22 cellular contexts compared by ENCODE assay signal in genomic region chr22:26433805-26434204, GRCh38. TPM values are rescaled to one million over a fixed set of nuclear protein-coding genes. Genes with fewer than 3 reads are reported as not detected.
DNase-seq lines count a peak whose midpoint lies in the region; ATAC-seq, FAIRE-seq and TF ChIP-seq lines count a peak whose summit lies in the region.
"Had no signal": no experiment of that assay in that cellular context is flagged by ENCODE, and none has a peak within 500 bp of the region (broad histone marks: within the 10 kb centered on the region; RNA-seq: fewer than 3 reads in every experiment).

No MANE protein-coding gene starts in this region.

- ATAC-seq in stimulated activated naive B cell treated with anti-CD40 and anti-IgM and Interleukin-4, amounts not matched to agents 10 μg/mL and 1 μg/mL and 100 μg/mL, for 72 hours (replicated peaks): no peak
- ATAC-seq: GM23338, HCT116 had no signal

- H2AFZ ChIP-seq in astrocyte (ENCODE audit: low read depth, low read length): no peak overlapping the region
- H2AFZ ChIP-seq: GM23338 had no signal

- no peaks in the 10 kb centered on the region for H3K27me3 Mint-ChIP-seq in T-helper 1 cell treated with Interleukin-12 subunit alpha and Interleukin-12 subunit beta and Interleukin-4 antibody, amounts not matched to agents 30 μg/mL and 1 μg/mL, for 36 hours (ENCODE audit: low read depth)
- H3K27me3 Mint-ChIP-seq in astrocyte (ENCODE audit: low read depth, unreplicated experiment) (no peaks in the 10 kb centered on the region), endothelial cell (ENCODE audit: unreplicated experiment) (peaks cover 2% of the 10 kb centered on the region)
- no peaks in the 10 kb centered on the region for H3K27me3 Mint-ChIP-seq in stimulated activated naive B cell treated with anti-CD40 and anti-IgM and Interleukin-4, amounts not matched to agents 10 μg/mL and 1 μg/mL and 100 μg/mL, for 72 hours
- H3K27me3 Mint-ChIP-seq: B cell; CD4-positive, alpha-beta memory T cell had no signal

- H3K27ac ChIP-seq in astrocyte (ENCODE audit: low read depth, low read length): no peak overlapping the region
- H3K27ac ChIP-seq: 22Rv1, BLaER1 had no signal

- H3K27me3 ChIP-seq in astrocyte (ENCODE audit: insufficient read depth, low read length): no peaks in the 10 kb centered on the region
- H3K27me3 ChIP-seq: BLaER1 had no signal

- peaks cover 14% of the 10 kb centered on the region for H3K4me1 ChIP-seq in astrocyte (ENCODE audit: insufficient read depth, low read length)

- no peak for DNase-seq in T-helper 1 cell
- no peak for DNase-seq in astrocyte (ENCODE audit: low read depth)
- DNase-seq in endothelial cell (ENCODE audit: low spot score): no peak
- DNase-seq in stimulated activated naive B cell treated with anti-CD40 and anti-IgM and Interleukin-4, amounts not matched to agents 10 μg/mL and 1 μg/mL and 100 μg/mL, for 72 hours: no peak
- DNase-seq in posterior vena cava (ENCODE audit: low spot score): no peak
- DNase-seq in effector CD8-positive, alpha-beta T cell (lab: John Stamatoyannopoulos, UW): no peak
- DNase-seq in C1 segment of cervical spinal cord (lab: John Stamatoyannopoulos, UW): no peak
- DNase-seq: Calu3; CD4-positive, alpha-beta memory T cell; COR-L47; DMS153; DND-41; GF-D8; H9 had no signal

- H3K9me3 ChIP-seq in astrocyte (ENCODE audit: insufficient read depth, low read depth, low read length): no peaks in the 10 kb centered on the region
- H3K9me3 ChIP-seq: BLaER1 had no signal

- no peak overlapping the region for H3K4me2 ChIP-seq in astrocyte (ENCODE audit: low read length)
- H3K4me2 ChIP-seq: BLaER1, GM23338 had no signal

- TF ChIP-seq CTCF in astrocyte (IDR thresholded peaks at IDR 0.05; ENCODE audit: insufficient read depth, low read depth, low read length): no peak
- TF ChIP-seq CTCF in endothelial cell (IDR thresholded peaks at IDR 0.05; ENCODE audit: unreplicated experiment): no peak

- intact Hi-C loops in posterior vena cava (cut with DNase I): no loop called here

- peaks cover 38% of the 10 kb centered on the region for H3K36me3 Mint-ChIP-seq in T-helper 1 cell treated with Interleukin-12 subunit alpha and Interleukin-12 subunit beta and Interleukin-4 antibody, amounts not matched to agents 30 μg/mL and 1 μg/mL, for 36 hours (ENCODE audit: low read depth)
- H3K36me3 Mint-ChIP-seq in astrocyte (ENCODE audit: low read depth, unreplicated experiment): peaks cover 27% of the 10 kb centered on the region
- H3K36me3 Mint-ChIP-seq in endothelial cell (ENCODE audit: low read depth, unreplicated experiment): peaks cover 11% of the 10 kb centered on the region
- peaks cover 25 to 39% of the 10 kb centered on the region in 2 donors for H3K36me3 Mint-ChIP-seq in stimulated activated naive B cell treated with anti-CD40 and anti-IgM and Interleukin-4, amounts not matched to agents 10 μg/mL and 1 μg/mL and 100 μg/mL, for 72 hours

- H3K4me3 ChIP-seq in astrocyte (ENCODE audit: insufficient read depth, low read depth, low read length): no peak overlapping the region
- H3K4me3 ChIP-seq: BLaER1, GM23338 had no signal

- no peaks in the 10 kb centered on the region for H3K36me3 ChIP-seq in astrocyte (ENCODE audit: insufficient read depth, low read length)

- peaks cover 21% of the 10 kb centered on the region for H4K20me1 ChIP-seq in astrocyte (ENCODE audit: insufficient read depth, low read length)

- H3K27ac Mint-ChIP-seq in T-helper 1 cell treated with Interleukin-12 subunit alpha and Interleukin-12 subunit beta and Interleukin-4 antibody, amounts not matched to agents 30 μg/mL and 1 μg/mL, for 36 hours: peak overlapping the region; percentile 67
- H3K27ac Mint-ChIP-seq in astrocyte (ENCODE audit: unreplicated experiment) (no peak overlapping the region), endothelial cell (ENCODE audit: unreplicated experiment) (no peak overlapping the region)
- H3K27ac Mint-ChIP-seq in stimulated activated naive B cell treated with anti-CD40 and anti-IgM and Interleukin-4, amounts not matched to agents 10 μg/mL and 1 μg/mL and 100 μg/mL, for 72 hours: peak overlapping the region; percentile 20
- H3K27ac Mint-ChIP-seq: B cell, GM23338 had no signal

- H3K9me3 Mint-ChIP-seq in T-helper 1 cell treated with Interleukin-12 subunit alpha and Interleukin-12 subunit beta and Interleukin-4 antibody, amounts not matched to agents 30 μg/mL and 1 μg/mL, for 36 hours: no peaks in the 10 kb centered on the region
- H3K9me3 Mint-ChIP-seq in astrocyte (ENCODE audit: unreplicated experiment): no peaks in the 10 kb centered on the region
- no peaks in the 10 kb centered on the region for H3K9me3 Mint-ChIP-seq in endothelial cell (ENCODE audit: unreplicated experiment)
- no peaks in the 10 kb centered on the region for H3K9me3 Mint-ChIP-seq in stimulated activated naive B cell treated with anti-CD40 and anti-IgM and Interleukin-4, amounts not matched to agents 10 μg/mL and 1 μg/mL and 100 μg/mL, for 72 hours
- H3K9me3 Mint-ChIP-seq: CD4-positive, alpha-beta memory T cell; GM23338; H9 had no signal

- H3K4me1 Mint-ChIP-seq in T-helper 1 cell treated with Interleukin-12 subunit alpha and Interleukin-12 subunit beta and Interleukin-4 antibody, amounts not matched to agents 30 μg/mL and 1 μg/mL, for 36 hours (ENCODE audit: low read depth): peaks cover 53% of the 10 kb centered on the region
- peaks cover 26% of the 10 kb centered on the region for H3K4me1 Mint-ChIP-seq in astrocyte (ENCODE audit: low read depth, unreplicated experiment)
- H3K4me1 Mint-ChIP-seq in endothelial cell (ENCODE audit: unreplicated experiment): peaks cover 26% of the 10 kb centered on the region
- H3K4me1 Mint-ChIP-seq in stimulated activated naive B cell treated with anti-CD40 and anti-IgM and Interleukin-4, amounts not matched to agents 10 μg/mL and 1 μg/mL and 100 μg/mL, for 72 hours: peaks cover 42 to 78% of the 10 kb centered on the region in 2 donors

- no peak overlapping the region for H3K4me3 Mint-ChIP-seq in T-helper 1 cell treated with Interleukin-12 subunit alpha and Interleukin-12 subunit beta and Interleukin-4 antibody, amounts not matched to agents 30 μg/mL and 1 μg/mL, for 36 hours
- H3K4me3 Mint-ChIP-seq in astrocyte (ENCODE audit: unreplicated experiment): peak overlapping the region; percentile 15
- peak overlapping the region; percentile 42 for H3K4me3 Mint-ChIP-seq in endothelial cell (ENCODE audit: unreplicated experiment)
- no peak overlapping the region for H3K4me3 Mint-ChIP-seq in stimulated activated naive B cell treated with anti-CD40 and anti-IgM and Interleukin-4, amounts not matched to agents 10 μg/mL and 1 μg/mL and 100 μg/mL, for 72 hours
- H3K4me3 Mint-ChIP-seq: B cell; CD4-positive, alpha-beta memory T cell; GM23338; H9 had no signal

- H3K79me2 ChIP-seq in astrocyte (ENCODE audit: insufficient read depth, low read length): peaks cover 5% of the 10 kb centered on the region

- FAIRE-seq in astrocyte (lab: Jason Lieb, UNC): no peak
- FAIRE-seq: A204.1, GM12892 had no signal

- H3K9ac ChIP-seq in astrocyte (ENCODE audit: low read length): no peak overlapping the region
- H3K9ac ChIP-seq: BLaER1 had no signal

RNA-seq across cellular contexts. Expression of gene ASPHD2, which starts 4.7 kb away (rescaled TPM):
- total RNA-seq in astrocyte (11.7 and 13.0 TPM in 2 replicates), endothelial cell (ENCODE audit: unreplicated experiment) (14.5 TPM), posterior vena cava (under 1 TPM; 0.56 to 0.67 TPM)

RNA-seq across cellular contexts. Expression of gene HPS4, which starts 49.8 kb away (rescaled TPM):
- total RNA-seq in astrocyte (21.9 and 25.2 TPM in 2 replicates), endothelial cell (ENCODE audit: unreplicated experiment) (34.2 TPM), posterior vena cava (10 to 100 TPM; 19.3 to 22.1 TPM)

RNA-seq across cellular contexts. Expression of gene SRRD, which starts 49.9 kb away (rescaled TPM):
- total RNA-seq in astrocyte (33.1 and 34.4 TPM in 2 replicates), endothelial cell (ENCODE audit: unreplicated experiment) (19.5 TPM), posterior vena cava (10 to 100 TPM; 12.5 to 17.8 TPM)

Comparison
In these comparisons a context has a peak if more than half of its experiments do, and no peak if none do; other contexts are left out.
1. H3K27ac Mint-ChIP-seq: peak in T-helper 1 cell treated with Interleukin-12 subunit alpha and Interleukin-12 subunit beta and Interleukin-4 antibody, amounts not matched to agents 30 μg/mL and 1 μg/mL, for 36 hours (single experiment) and stimulated activated naive B cell treated with anti-CD40 and anti-IgM and Interleukin-4, amounts not matched to agents 10 μg/mL and 1 μg/mL and 100 μg/mL, for 72 hours (single experiment); none in astrocyte (single experiment) and endothelial cell (single experiment).
2. H3K4me3 Mint-ChIP-seq: peak in astrocyte (single experiment) and endothelial cell (single experiment); none in T-helper 1 cell treated with Interleukin-12 subunit alpha and Interleukin-12 subunit beta and Interleukin-4 antibody, amounts not matched to agents 30 μg/mL and 1 μg/mL, for 36 hours (single experiment) and stimulated activated naive B cell treated with anti-CD40 and anti-IgM and Interleukin-4, amounts not matched to agents 10 μg/mL and 1 μg/mL and 100 μg/mL, for 72 hours (0 of 2).